In genomic region chr7:105877736-105878135, GRCh38 we compare ENCODE assay signal across 10 cellular contexts. TPM values are rescaled to one million over a fixed set of nuclear protein-coding genes. Genes with fewer than 3 reads are reported as not detected.
DNase-seq lines count a peak whose midpoint lies in the region; ATAC-seq and TF ChIP-seq lines count a peak whose summit lies in the region.
"Had no signal": no experiment of that assay in that cellular context is flagged by ENCODE, and none has a peak within 500 bp of the region (broad histone marks: within the 10 kb centered on the region; RNA-seq: fewer than 3 reads in every experiment).

No MANE protein-coding gene starts in this region.

- H3F3A ChIP-seq in SK-N-SH (replicated peaks; ENCODE audit: insufficient read depth) = peaks cover 6% of the 10 kb centered on the region

- H4K20me1 ChIP-seq in SK-N-SH (ENCODE audit: insufficient read depth) = 0 out of 2 replicates have a peak, but pooled peaks cover 2% of the 10 kb centered on the region

- no peaks in the 10 kb centered on the region for H3K9me2 ChIP-seq in SK-N-SH

- DNase-seq in SK-N-SH (no peak), fibroblast of pulmonary artery (ENCODE audit: low read depth) (peak; percentile 3), psoas muscle (no peak), globus pallidus (ENCODE audit: low spot score) (no peak), COLO668 (lab: John Stamatoyannopoulos, UW; ENCODE audit: unreplicated experiment) (no peak), AML-193 (lab: John Stamatoyannopoulos, UW) (no peak)
- DNase-seq: activated gamma-delta T cell, NCI-H1048 had no signal

- H3K9ac ChIP-seq in ES-I3 (ENCODE audit: low read depth, low read length) (peak overlapping the region; percentile 68), SK-N-SH (no peak overlapping the region)

- H3K27me3 ChIP-seq in SK-N-SH (ENCODE audit: insufficient read depth) = no peaks in the 10 kb centered on the region
- no peaks in the 10 kb centered on the region for H3K27me3 ChIP-seq in psoas muscle (ENCODE audit: insufficient read depth in 3 of 3, low read length in 2 of 3)

- H3K4me1 ChIP-seq in ES-I3 (ENCODE audit: insufficient read depth, low read length) (peaks cover 15% of the 10 kb centered on the region), SK-N-SH (ENCODE audit: control insufficient read depth in 1 of 2, insufficient read depth in 2 of 2, low read depth in 1 of 2, low read length in 1 of 2) (peaks cover 0 to 50% of the 10 kb centered on the region in 2 experiments; a peak in 3 of 4 replicates), psoas muscle (no peaks in the 10 kb centered on the region)

- TF ChIP-seq RAD21 in SK-N-SH (IDR thresholded peaks at IDR 0.05; ENCODE audit: low read length) = no peak

- no peaks in the 10 kb centered on the region for H3K36me3 ChIP-seq in ES-I3 (ENCODE audit: insufficient read depth, low read length)
- peaks cover 5 to 9% of the 10 kb centered on the region in 2 experiments for H3K36me3 ChIP-seq in SK-N-SH (replicated peaks in 1 of 2; ENCODE audit: control insufficient read depth in 1 of 2, insufficient read depth in 2 of 2, low read length in 1 of 2)
- H3K36me3 ChIP-seq in psoas muscle (ENCODE audit: insufficient read depth in 1 of 2, low read depth in 1 of 2) = peaks cover 2 to 6% of the 10 kb centered on the region in 2 donors

- no peaks in the 10 kb centered on the region for H3K9me3 ChIP-seq in ES-I3 (ENCODE audit: control insufficient read depth, insufficient read depth, low read length)
- no peaks in the 10 kb centered on the region for H3K9me3 ChIP-seq in SK-N-SH
- no peaks in the 10 kb centered on the region for H3K9me3 ChIP-seq in psoas muscle

- intact Hi-C loops in psoas muscle (cut with DNase I) = loop anchor here (5.0 to 10.0 kb wide), 4 partner anchors 100 to 257 kb away; no protein-coding TSS in a partner anchor

- 93% methylated on average over 10 of the region's 10 CpGs for WGBS in SK-N-SH (ENCODE audit: low lambda C conversion rate)
- 40 to 70% (median 52%) methylated on average over 10 of the region's 10 CpGs for WGBS in psoas muscle, 3 donors

- ATAC-seq in psoas muscle (no peak), esophagus mucosa (no peak)

- POLR2A ChIA-PET in SK-N-SH (lab: Yijun Ruan, JAX) = interaction anchor here (0.7 to 1.3 kb wide), 3 partner anchors 47 to 159 kb away, joined by 3 read pairs; no protein-coding TSS in a partner anchor

- TF ChIP-seq EP300 in SK-N-SH (IDR thresholded peaks at IDR 0.05; ENCODE audit: borderline replicate concordance in 1 of 2, low read depth in 1 of 2, low read length in 1 of 2) = no peak

- TF ChIP-seq CTCF in SK-N-SH (IDR thresholded peaks at IDR 0.05) (no peak), fibroblast of pulmonary artery (IDR thresholded peaks at IDR 0.05; ENCODE audit: low read length, missing control alignments) (no peak), psoas muscle (IDR thresholded peaks at IDR 0.05) (no peak)

- peak overlapping the region; percentile 93; the same call in 1 of the 2 replicates for H2AFZ ChIP-seq in SK-N-SH (ENCODE audit: low read depth)

- H3K4me2 ChIP-seq in SK-N-SH = peak overlapping the region; percentile 91

- CTCF ChIA-PET in SK-N-SH (lab: Yijun Ruan, JAX) = interaction anchor here (0.7 to 5.6 kb wide), 40 partner anchors 10 to 276 kb away, joined by 3 to 79 read pairs (median 6); no protein-coding TSS in a partner anchor

- peaks cover 21% of the 10 kb centered on the region; the same call in 1 of the 2 replicates for H3K79me2 ChIP-seq in SK-N-SH (ENCODE audit: insufficient read depth)

- H3K4me3 ChIP-seq in SK-N-SH (ENCODE audit: low read depth in 2 of 2, low read length in 1 of 2) (peak overlapping the region; percentile 76 to 81), fibroblast of pulmonary artery (replicated peaks; ENCODE audit: low read depth, low read length) (peak overlapping the region; percentile 66), psoas muscle (peak overlapping the region; percentile 81)

- H3K27ac ChIP-seq in SK-N-SH (ENCODE audit: low read depth in 2 of 2, low read length in 1 of 2) (no peak overlapping the region), psoas muscle (no peak overlapping the region)

TF ChIP-seq in SK-N-SH, 30 proteins besides CTCF, POLR2A, EP300 and RAD21:
- TF ChIP-seq TEAD4 (IDR thresholded peaks at IDR 0.05; ENCODE audit: borderline replicate concordance, insufficient read depth) (no peak), FOXM1 (IDR thresholded peaks at IDR 0.05; ENCODE audit: low read depth) (no peak)

RNA-seq across cellular contexts. Expression of gene ATXN7L1, which starts 1.3 kb away (rescaled TPM):
- polyA plus RNA-seq in SK-N-SH (2012; rRNA removed) (6.0 and 6.2 TPM in 2 replicates), psoas muscle (1 to 10 TPM; 1.2 to 1.9 (median 1.5) TPM)
- polyA plus RNA-seq in SK-N-SH (2012; cell fraction: cytosol; rRNA removed) = 6.9 and 9.9 TPM in 2 replicates
- 7.5 and 8.7 TPM in 2 replicates for polyA plus RNA-seq in SK-N-SH (2012; cell fraction: nucleus; rRNA removed)
- total RNA-seq in psoas muscle (1 to 10 TPM; 3.0 to 6.0 (median 4.0) TPM), esophagus mucosa (9.2 TPM)
